Comparison of ENCODE assay signal across 13 cellular contexts in the genomic region with DNA sequence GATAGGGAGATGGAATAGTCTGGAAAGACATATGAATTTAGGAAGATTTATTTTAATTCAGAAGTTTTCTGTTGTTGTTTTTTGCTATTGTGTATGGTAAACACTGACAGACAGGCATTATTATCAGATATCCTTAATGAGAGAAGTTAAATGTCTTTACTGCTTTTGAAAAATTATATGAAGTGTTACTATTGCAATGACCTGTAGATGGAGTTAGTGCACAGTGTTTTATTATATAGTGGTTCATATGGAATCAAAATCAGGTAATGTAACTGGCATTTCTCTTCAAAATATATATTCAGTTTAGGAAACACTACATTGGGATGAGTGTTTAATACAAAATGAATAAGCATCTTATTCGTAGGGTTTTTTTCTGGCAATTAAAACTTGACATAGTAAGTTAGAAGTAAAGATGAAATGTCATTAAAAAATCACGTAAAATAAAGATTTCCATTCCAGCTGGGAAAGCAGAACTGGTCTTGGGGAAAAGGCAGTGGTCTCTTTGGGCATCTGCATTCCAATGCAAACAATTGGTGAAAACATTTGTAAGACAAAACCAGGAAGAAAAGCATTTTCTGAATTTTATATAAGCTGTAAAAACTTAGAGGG. TPM values are rescaled to one million over a fixed set of nuclear protein-coding genes. Genes with fewer than 3 reads are reported as not detected.
DNase-seq lines count a peak whose midpoint lies in the region; ATAC-seq and TF ChIP-seq lines count a peak whose summit lies in the region.
"Had no signal": no experiment of that assay in that cellular context is flagged by ENCODE, and none has a peak within 500 bp of the region (broad histone marks: within the 10 kb centered on the region; RNA-seq: fewer than 3 reads in every experiment).

No MANE protein-coding gene starts in this region.

- H3K4me3 Mint-ChIP-seq in brain, result no peak overlapping the region
- no peak overlapping the region for H3K4me3 Mint-ChIP-seq in progenitor cell of endocrine pancreas (ENCODE audit: low read depth)
- H3K4me3 Mint-ChIP-seq in immature natural killer cell, result no peak overlapping the region
- H3K4me3 Mint-ChIP-seq: activated CD8-positive, alpha-beta memory T cell treated with anti-CD3 and anti-CD28 coated beads, Interleukin-2, amount 10 ng/mL, durations not matched to agents 7 days and 5 days had no signal

- peaks cover 27% of the 10 kb centered on the region for H3K27me3 Mint-ChIP-seq in brain
- H3K27me3 Mint-ChIP-seq in progenitor cell of endocrine pancreas, result peaks cover 37% of the 10 kb centered on the region
- H3K27me3 Mint-ChIP-seq in immature natural killer cell (ENCODE audit: low read depth in 3 of 3), result peaks cover 0 to 3% (median 2%) of the 10 kb centered on the region in 3 donors
- H3K27me3 Mint-ChIP-seq: activated CD8-positive, alpha-beta memory T cell treated with anti-CD3 and anti-CD28 coated beads, Interleukin-2, amount 10 ng/mL, durations not matched to agents 7 days and 5 days had no signal

- no peak for TF ChIP-seq POLR2A in gastrocnemius medialis (IDR thresholded peaks at IDR 0.05)

- H3K4me1 ChIP-seq in gastrocnemius medialis, result no peaks in the 10 kb centered on the region
- H3K4me1 ChIP-seq: HAP-1 had no signal

- peak in 2 of 3 experiments; percentile 16 to 29 for DNase-seq in NCI-H1417 (lab: John Stamatoyannopoulos, UW)
- no peak for DNase-seq in NCI-H1417 treated with DMSO at 0.1 percent for 48 hours (lab: John Stamatoyannopoulos, UW)
- DNase-seq in NAMALWA (ENCODE audit: low spot score), result peak; percentile 44
- no peak for DNase-seq in progenitor cell of endocrine pancreas (ENCODE audit: low spot score, unreplicated experiment)
- no peak for DNase-seq in immature natural killer cell
- DNase-seq in RPMI8226, result no peak
- DNase-seq in gastrocnemius medialis, result no peak
- DNase-seq: activated CD8-positive, alpha-beta memory T cell treated with anti-CD3 and anti-CD28 coated beads, Interleukin-2, amount 10 ng/mL, durations not matched to agents 7 days and 5 days; stimulated activated CD4-positive, alpha-beta T cell treated with anti-CD3 and anti-CD28 coated beads, Interleukin-2, amount 100 ng/mL, for 24 hours had no signal

- H3K36me3 Mint-ChIP-seq in brain (no peaks in the 10 kb centered on the region), progenitor cell of endocrine pancreas (ENCODE audit: insufficient read depth) (no peaks in the 10 kb centered on the region), immature natural killer cell (peaks cover 0 to 4% (median 0%) of the 10 kb centered on the region in 3 donors)
- H3K36me3 Mint-ChIP-seq: activated CD8-positive, alpha-beta memory T cell treated with anti-CD3 and anti-CD28 coated beads, Interleukin-2, amount 10 ng/mL, durations not matched to agents 7 days and 5 days had no signal

- H3K4me3 ChIP-seq in gastrocnemius medialis, result no peak overlapping the region
- H3K4me3 ChIP-seq: HAP-1 had no signal

- no peak for ATAC-seq in gastrocnemius medialis
- ATAC-seq: activated CD8-positive, alpha-beta memory T cell treated with anti-CD3 and anti-CD28 coated beads, Interleukin-2, amount 10 ng/mL, durations not matched to agents 7 days and 5 days had no signal

- intact Hi-C loops in gastrocnemius medialis (cut with DNase I; ENCODE audit: low total_unique reads), result no loop called here

- H3K27ac ChIP-seq in gastrocnemius medialis, result no peak overlapping the region
- H3K27ac ChIP-seq: HL-60 had no signal

- H3K36me3 ChIP-seq in gastrocnemius medialis, result no peaks in the 10 kb centered on the region
- H3K36me3 ChIP-seq: HAP-1 had no signal

- H3K27ac Mint-ChIP-seq in brain, result no peak overlapping the region
- no peak overlapping the region for H3K27ac Mint-ChIP-seq in progenitor cell of endocrine pancreas
- no peak overlapping the region for H3K27ac Mint-ChIP-seq in immature natural killer cell
- H3K27ac Mint-ChIP-seq: activated CD8-positive, alpha-beta memory T cell treated with anti-CD3 and anti-CD28 coated beads, Interleukin-2, amount 10 ng/mL, durations not matched to agents 7 days and 5 days had no signal

- no peaks in the 10 kb centered on the region for H3K9me3 ChIP-seq in gastrocnemius medialis
- H3K9me3 ChIP-seq: HAP-1 had no signal

- H3K27me3 ChIP-seq in gastrocnemius medialis, result peaks cover 0 to 24% (median 15%) of the 10 kb centered on the region in 3 donors

- peak; percentile 59 to 69 for TF ChIP-seq CTCF in brain (conservative IDR thresholded peaks at IDR 0.05)
- peak; percentile 54 for TF ChIP-seq CTCF in progenitor cell of endocrine pancreas (IDR thresholded peaks at IDR 0.05; ENCODE audit: unreplicated experiment)
- TF ChIP-seq CTCF in gastrocnemius medialis (IDR thresholded peaks at IDR 0.05 in 4 of 5, conservative IDR thresholded peaks at IDR 0.05 in 1 of 5), result no peak

- in situ Hi-C loops in gastrocnemius medialis (cut with MboI; ENCODE audit: low sequenced_read_pairs in 4 of 4), result no loop called here

- H3K9me3 Mint-ChIP-seq in brain (peaks cover 0 to 4% (median 0%) of the 10 kb centered on the region in 5 experiments), progenitor cell of endocrine pancreas (ENCODE audit: low read depth) (no peaks in the 10 kb centered on the region), immature natural killer cell (peaks cover 0 to 15% (median 5%) of the 10 kb centered on the region in 6 donors)

- peaks cover 15% of the 10 kb centered on the region for H3K4me1 Mint-ChIP-seq in brain
- peaks cover 23% of the 10 kb centered on the region for H3K4me1 Mint-ChIP-seq in progenitor cell of endocrine pancreas (ENCODE audit: low read depth)
- H3K4me1 Mint-ChIP-seq in immature natural killer cell, result no peaks in the 10 kb centered on the region
- H3K4me1 Mint-ChIP-seq: activated CD8-positive, alpha-beta memory T cell treated with anti-CD3 and anti-CD28 coated beads, Interleukin-2, amount 10 ng/mL, durations not matched to agents 7 days and 5 days had no signal

RNA-seq across cellular contexts. Expression of a gene that starts 3.9 kb away (rescaled TPM):
- 9.2 TPM for polyA plus RNA-seq in brain (ENCODE audit: insufficient read depth, low read depth, low replicate concordance)
- total RNA-seq in progenitor cell of endocrine pancreas, result 0.19 TPM in 1 of 2 replicates, not detected in the other
- not detected for polyA plus RNA-seq in immature natural killer cell
- total RNA-seq in gastrocnemius medialis, result not detected
- total RNA-seq: activated CD8-positive, alpha-beta memory T cell treated with anti-CD3 and anti-CD28 coated beads, Interleukin-2, amount 10 ng/mL, durations not matched to agents 7 days and 5 days; glomerular endothelial cell had no signal

Comparison
In these comparisons a context has a peak if more than half of its experiments do, and no peak if none do; other contexts are left out.
1. DNase-seq: peak in NCI-H1417 (2 of 3) and NAMALWA (single experiment); none in NCI-H1417 treated with DMSO at 0.1 percent for 48 hours (single experiment), progenitor cell of endocrine pancreas (single experiment), immature natural killer cell (0 of 3), RPMI8226 (single experiment) and gastrocnemius medialis (0 of 2).
2. CTCF ChIP-seq: peak in brain (2 of 2) and progenitor cell of endocrine pancreas (single experiment); none in gastrocnemius medialis (0 of 5).